9 cellular contexts compared by ENCODE assay signal in the genomic region with DNA sequence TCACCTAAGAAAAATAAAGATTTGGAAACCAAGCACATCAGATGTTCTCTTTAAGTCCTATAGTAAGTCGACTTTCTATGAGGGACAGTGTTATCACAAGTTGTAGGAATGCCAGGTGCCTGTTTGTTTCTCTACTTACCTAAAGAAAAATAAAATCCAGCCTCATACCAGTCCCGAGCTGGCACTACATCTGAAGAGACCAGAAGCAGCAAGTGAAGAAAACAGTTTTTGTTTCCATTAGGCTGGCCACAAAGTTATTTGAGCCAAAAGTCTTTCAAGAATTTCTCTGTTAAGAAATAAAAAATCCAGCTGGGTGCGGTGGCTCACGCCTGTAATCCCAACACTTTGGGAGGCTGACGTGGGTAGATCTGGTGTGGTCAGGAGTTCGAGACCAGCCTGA. TPM values are rescaled to one million over a fixed set of nuclear protein-coding genes. Genes with fewer than 3 reads are reported as not detected.
"Had no signal": no experiment of that assay in that cellular context is flagged by ENCODE, and none has a peak within 500 bp of the region (broad histone marks: within the 10 kb centered on the region; RNA-seq: fewer than 3 reads in every experiment).

No MANE protein-coding gene starts in this region.

- DNase-seq: GM23248, GOT3, H7, H9, HCEC 1CT, HFFc6 had no signal

- H3K27ac ChIP-seq: GM23248 had no signal

- H3K36me3 ChIP-seq: HAP-1 had no signal

- H3K4me3 Mint-ChIP-seq: GM23338, H9, HFFc6 had no signal

- H3K4me1 ChIP-seq: HAP-1 had no signal

- ATAC-seq: GM23338, HCT116 had no signal

- H3K9me3 Mint-ChIP-seq: GM23338, H9 had no signal

- H3K4me1 Mint-ChIP-seq: GM23338 had no signal

- H3K9me3 ChIP-seq: HAP-1 had no signal

- H3K27ac Mint-ChIP-seq: GM23338, H9, HFFc6 had no signal

- H3K4me3 ChIP-seq: GM23248, GM23338, HAP-1 had no signal

RNA-seq across cellular contexts. Expression of a gene that starts 10.8 kb away (rescaled TPM):
- total RNA-seq: GM23248, HFFc6 had no signal
